Comparison of ENCODE assay signal across 1 cellular context in genomic region chr9:94937214-94937903, GRCh38.
A peak's percentile ranks its signal among the peaks of the same experiment; 100 is the strongest.
TF ChIP-seq lines count a peak whose summit lies in the region.

No MANE protein-coding gene starts in this region.

TF ChIP-seq in K562, 482 proteins besides CTCF, POLR2A, EP300 and RAD21 (continued from another document and continues in another):
- TF ChIP-seq ZBTB12 (CRISPR knock-in tag; IDR thresholded peaks at IDR 0.05) (no peak), MAX (CRISPR knock-in tag; IDR thresholded peaks at IDR 0.05) (no peak), CC2D1A (IDR thresholded peaks at IDR 0.05) (no peak), ZC3H4 (CRISPR knock-in tag; IDR thresholded peaks at IDR 0.05; ENCODE audit: borderline replicate concordance) (no peak), PHB2 (IDR thresholded peaks at IDR 0.05; ENCODE audit: low read depth) (no peak), ZNF584 (CRISPR knock-in tag; IDR thresholded peaks at IDR 0.05; ENCODE audit: low read depth) (no peak), ATF3 (IDR thresholded peaks at IDR 0.05) (peak; percentile 99), ATF3 (CRISPR knock-in tag; conservative IDR thresholded peaks at IDR 0.05) (peak; percentile 77; the same call in 1 of the 2 replicates), FOXK2 (conservative IDR thresholded peaks at IDR 0.05 in 1 of 2, IDR thresholded peaks at IDR 0.05 in 1 of 2; ENCODE audit: low read depth in 2 of 2) (peak in 1 of 2 experiments; percentile 43; a peak in 1 of 4 replicates), HDAC8 (tag; IDR thresholded peaks at IDR 0.05) (no peak), NBN (IDR thresholded peaks at IDR 0.05; ENCODE audit: low read depth) (0 out of 2 replicates have a peak, but pooled peaks have one; percentile 46), NEUROD1 (IDR thresholded peaks at IDR 0.05; ENCODE audit: borderline replicate concordance, low read depth, low read length, partially characterized antibody) (no peak), EP400 (IDR thresholded peaks at IDR 0.05) (peak; percentile 39), ARID4B (CRISPR knock-in tag; IDR thresholded peaks at IDR 0.05) (no peak), NFRKB (IDR thresholded peaks at IDR 0.05; ENCODE audit: low read depth) (0 out of 2 replicates have a peak, but pooled peaks have one; percentile 28), JUNB (CRISPR knock-in tag; conservative IDR thresholded peaks at IDR 0.05) (peak; percentile 98), TEAD4 (IDR thresholded peaks at IDR 0.05; ENCODE audit: low read length) (0 out of 2 replicates have a peak, but pooled peaks have one; percentile 36), TEAD4 (CRISPR knock-in tag; IDR thresholded peaks at IDR 0.05; ENCODE audit: borderline replicate concordance) (no peak), SMARCC2 (IDR thresholded peaks at IDR 0.05; ENCODE audit: low read depth) (peak; percentile 89), ARID1B (IDR thresholded peaks at IDR 0.05) (peak; percentile 92), ZNF316 (IDR thresholded peaks at IDR 0.05) (peak; percentile 100), CTBP1 (IDR thresholded peaks at IDR 0.05; ENCODE audit: borderline replicate concordance) (peak; percentile 28; the same call in 1 of the 2 replicates), C11orf30 (IDR thresholded peaks at IDR 0.05; ENCODE audit: low read depth) (peak; percentile 99), BACH1 (tag; IDR thresholded peaks at IDR 0.05) (peak; percentile 94), ZNF589 (CRISPR knock-in tag; IDR thresholded peaks at IDR 0.05; ENCODE audit: low read depth) (peak; percentile 42; the same call in 1 of the 2 replicates), TFE3 (CRISPR knock-in tag; IDR thresholded peaks at IDR 0.05) (no peak), BCL6 (CRISPR knock-in tag; IDR thresholded peaks at IDR 0.05) (no peak), RBM39 (optimal IDR thresholded peaks at IDR 0.05; ENCODE audit: low read depth, low read length) (no peak), ZNF507 (tag; conservative IDR thresholded peaks at IDR 0.05) (no peak), MCM3 (IDR thresholded peaks at IDR 0.05) (no peak), ZNF639 (CRISPR knock-in tag; conservative IDR thresholded peaks at IDR 0.05 in 1 of 2, IDR thresholded peaks at IDR 0.05 in 1 of 2) (0 out of 4 replicates have a peak, but pooled peaks of 1 of the 2 experiments have one; percentile 21), ZKSCAN1 (IDR thresholded peaks at IDR 0.05; ENCODE audit: low read depth, low read length) (no peak), POLR2G (IDR thresholded peaks at IDR 0.05; ENCODE audit: low read depth, low read length) (no peak), ZNF785 (CRISPR knock-in tag; IDR thresholded peaks at IDR 0.05) (no peak), NR2C1 (IDR thresholded peaks at IDR 0.05) (peak; percentile 27; the same call in 1 of the 2 replicates), NR2C1 (tag; IDR thresholded peaks at IDR 0.05) (0 out of 2 replicates have a peak, but pooled peaks have one; percentile 0), YBX1 (IDR thresholded peaks at IDR 0.05) (no peak), CBX2 (IDR thresholded peaks at IDR 0.05; ENCODE audit: insufficient read depth, low read length, poor library complexity, severe bottlenecking) (no peak), ATF6 (CRISPR knock-in tag; IDR thresholded peaks at IDR 0.05) (no peak), MAFG (tag; conservative IDR thresholded peaks at IDR 0.05) (peak; percentile 99), TCFL5 (CRISPR knock-in tag; conservative IDR thresholded peaks at IDR 0.05) (no peak), NFIX (CRISPR knock-in tag; IDR thresholded peaks at IDR 0.05; ENCODE audit: low read depth) (no peak), HDAC1 (IDR thresholded peaks at IDR 0.05) (peak in 1 of 2 experiments; percentile 78; a peak in 2 of 4 replicates), ZNF592 (IDR thresholded peaks at IDR 0.05) (0 out of 2 replicates have a peak, but pooled peaks have one; percentile 63), NCOA1 (IDR thresholded peaks at IDR 0.05; ENCODE audit: low read depth) (peak; percentile 63; the same call in 1 of the 2 replicates), HOXB6 (CRISPR knock-in tag; IDR thresholded peaks at IDR 0.05; ENCODE audit: borderline replicate concordance) (no peak), GATAD2B (IDR thresholded peaks at IDR 0.05; ENCODE audit: borderline replicate concordance) (peak; percentile 68; the same call in 1 of the 2 replicates), TAF15 (IDR thresholded peaks at IDR 0.05; ENCODE audit: low read depth, low read length) (no peak), ZC3H11A (IDR thresholded peaks at IDR 0.05; ENCODE audit: low read depth, low read length) (no peak), ZNF197 (CRISPR knock-in tag; IDR thresholded peaks at IDR 0.05; ENCODE audit: low read depth) (no peak), EHMT2 (IDR thresholded peaks at IDR 0.05) (0 out of 2 replicates have a peak, but pooled peaks have one; percentile 50), CEBPG (CRISPR knock-in tag; IDR thresholded peaks at IDR 0.05) (no peak), CEBPG (tag; conservative IDR thresholded peaks at IDR 0.05 in 1 of 2, IDR thresholded peaks at IDR 0.05 in 1 of 2) (peak; percentile 50 to 60; a peak in 2 of 4 replicates), NFE2L1 (tag; IDR thresholded peaks at IDR 0.05; ENCODE audit: borderline replicate concordance, low read depth) (peak; percentile 95), L3MBTL2 (IDR thresholded peaks at IDR 0.05) (peak; percentile 52), CHD1 (IDR thresholded peaks at IDR 0.05; ENCODE audit: low read length) (no peak), SRSF9 (IDR thresholded peaks at IDR 0.05; ENCODE audit: borderline replicate concordance, low read depth, low read length) (no peak)
